ENCODE assay signal across 8 cellular contexts in genomic region chr19:8609210-8610040, GRCh38. TPM values are rescaled to one million over a fixed set of nuclear protein-coding genes. Genes with fewer than 3 reads are reported as not detected.
DNase-seq lines count a peak whose midpoint lies in the region; FAIRE-seq and TF ChIP-seq lines count a peak whose summit lies in the region.

No MANE protein-coding gene starts in this region.

- no peak for FAIRE-seq in GM12892 (lab: Jason Lieb, UNC)

- H3K4me3 ChIP-seq in choroid plexus epithelial cell (ENCODE audit: low read depth, low read length), result peak overlapping the region; percentile 85

- peak overlapping the region; percentile 84 for H3K27ac Mint-ChIP-seq in stimulated activated naive CD8-positive, alpha-beta T cell treated with anti-CD3 and anti-CD28 coated beads, Interleukin-15, Interleukin-2, amounts not matched to agents 100 ng/mL and 50 ng/mL, for 24 hours

- H3K4me1 Mint-ChIP-seq in stimulated activated naive CD8-positive, alpha-beta T cell treated with anti-CD3 and anti-CD28 coated beads, Interleukin-15, Interleukin-2, amounts not matched to agents 100 ng/mL and 50 ng/mL, for 24 hours (ENCODE audit: low read depth), result peaks cover 31% of the 10 kb centered on the region

- no peaks in the 10 kb centered on the region for H3K9me3 Mint-ChIP-seq in stimulated activated naive CD8-positive, alpha-beta T cell treated with anti-CD3 and anti-CD28 coated beads, Interleukin-15, Interleukin-2, amounts not matched to agents 100 ng/mL and 50 ng/mL, for 24 hours

- TF ChIP-seq POLR2A in GM12892 (IDR thresholded peaks at IDR 0.05; ENCODE audit: low read depth, low read length), result no peak

- no peaks in the 10 kb centered on the region for H3K36me3 Mint-ChIP-seq in stimulated activated naive CD8-positive, alpha-beta T cell treated with anti-CD3 and anti-CD28 coated beads, Interleukin-15, Interleukin-2, amounts not matched to agents 100 ng/mL and 50 ng/mL, for 24 hours (ENCODE audit: low read depth)

- TF ChIP-seq CTCF in choroid plexus epithelial cell (conservative IDR thresholded peaks at IDR 0.05; ENCODE audit: low read depth, low read length), result peak; percentile 40

- H3K27me3 Mint-ChIP-seq in stimulated activated naive CD8-positive, alpha-beta T cell treated with anti-CD3 and anti-CD28 coated beads, Interleukin-15, Interleukin-2, amounts not matched to agents 100 ng/mL and 50 ng/mL, for 24 hours, result peaks cover 6% of the 10 kb centered on the region

- H3K4me3 Mint-ChIP-seq in stimulated activated naive CD8-positive, alpha-beta T cell treated with anti-CD3 and anti-CD28 coated beads, Interleukin-15, Interleukin-2, amounts not matched to agents 100 ng/mL and 50 ng/mL, for 24 hours, result peak overlapping the region; percentile 82

- DNase-seq in CMK (ENCODE audit: low read depth) (peak; percentile 66), NCI-H2227 treated with DMSO at 0.1 percent for 48 hours (lab: John Stamatoyannopoulos, UW) (peak; percentile 17), choroid plexus epithelial cell (ENCODE audit: low read depth) (peak; percentile 70), left kidney (ENCODE audit: low read depth, low spot score) (peak; percentile 89), putamen (ENCODE audit: low spot score) (no peak), GM12892 (ENCODE audit: insufficient read length) (no peak), glomerular visceral epithelial cell (ENCODE audit: extremely low spot score) (no peak)

RNA-seq across cellular contexts. Expression of gene ADAMTS10, which starts 1.1 kb away (rescaled TPM):
- 0.64 TPM for polyA plus RNA-seq in GM12892 (2012; ENCODE audit: missing spikeins)

RNA-seq across cellular contexts. Expression of gene NFILZ, which starts 21.0 kb away (rescaled TPM):
- polyA plus RNA-seq in GM12892 (2012; ENCODE audit: missing spikeins), result not detected

RNA-seq across cellular contexts. Expression of gene MYO1F, which starts 32.2 kb away (rescaled TPM):
- polyA plus RNA-seq in GM12892 (2012; ENCODE audit: missing spikeins), result 13.2 TPM

Comparison
In these comparisons a context has a peak if more than half of its experiments do, and no peak if none do; other contexts are left out.
1. DNase-seq: peak in CMK (single experiment), NCI-H2227 treated with DMSO at 0.1 percent for 48 hours (single experiment), choroid plexus epithelial cell (single experiment) and left kidney (single experiment); none in putamen (single experiment), GM12892 (single experiment) and glomerular visceral epithelial cell (single experiment).